In genomic region chr12:9753042-9753820, GRCh38 we compare ENCODE assay signal across 1 cellular context.
TF ChIP-seq lines count a peak whose summit lies in the region.

No MANE protein-coding gene starts in this region.

TF ChIP-seq in SK-N-SH treated with all-trans-retinoic acid at 6 μM for 48 hours, 23 proteins besides CTCF, POLR2A, EP300 and RAD21 (continued from another document):
- TF ChIP-seq PATZ1 (CRISPR knock-in tag; IDR thresholded peaks at IDR 0.05; ENCODE audit: borderline replicate concordance) (no peak), ZNF70 (CRISPR knock-in tag; IDR thresholded peaks at IDR 0.05) (no peak), ESRRG (CRISPR knock-in tag; IDR thresholded peaks at IDR 0.05) (no peak), SNAI2 (CRISPR knock-in tag; IDR thresholded peaks at IDR 0.05) (no peak), ZFP3 (CRISPR knock-in tag; IDR thresholded peaks at IDR 0.05) (no peak)
